In the genomic region with DNA sequence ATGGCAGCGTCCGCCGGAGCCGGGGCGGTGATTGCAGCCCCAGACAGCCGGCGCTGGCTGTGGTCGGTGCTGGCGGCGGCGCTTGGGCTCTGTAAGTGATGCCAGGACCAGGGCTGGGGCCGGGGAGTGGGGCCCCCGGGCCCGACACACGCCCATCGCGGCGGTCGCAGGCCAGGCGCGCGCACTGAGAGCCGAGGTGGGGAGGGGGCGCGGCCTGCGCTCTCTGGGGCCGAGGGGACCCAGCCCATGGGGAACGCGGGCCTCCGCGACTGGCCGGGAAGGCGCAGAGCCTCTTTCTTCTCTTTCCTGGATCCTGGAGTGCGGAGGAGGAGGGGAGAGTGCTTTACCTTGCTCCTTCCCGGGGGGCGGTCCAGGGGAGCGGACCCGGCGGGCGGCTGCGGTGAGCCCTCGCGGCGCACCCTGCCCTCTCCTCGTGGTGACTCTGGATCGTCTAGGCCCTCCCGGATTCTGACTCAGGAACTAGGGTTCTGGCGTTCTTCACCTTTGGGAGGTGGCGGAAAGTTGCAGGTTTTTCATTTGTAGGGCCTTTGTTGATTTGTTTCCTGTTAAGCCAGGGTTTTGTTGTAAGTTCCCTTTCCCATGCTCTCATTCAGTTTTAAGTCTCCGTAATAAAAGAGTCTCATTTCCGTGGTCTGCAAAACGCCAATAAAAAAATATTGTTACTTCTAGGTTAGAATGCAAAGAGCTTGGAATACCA, we compare ENCODE assay signal across 8 cellular contexts. TPM values are rescaled to one million over a fixed set of nuclear protein-coding genes. Genes with fewer than 3 reads are reported as not detected.
A peak's percentile ranks its signal among the peaks of the same experiment; 100 is the strongest.
DNase-seq lines count a peak whose midpoint lies in the region; ATAC-seq and TF ChIP-seq lines count a peak whose summit lies in the region.

No MANE protein-coding gene starts in this region.

- H2AFZ ChIP-seq in neural cell (ENCODE audit: low read depth, low read length) = peak overlapping the region; percentile 46

- H3K4me2 ChIP-seq in neural cell (ENCODE audit: low read length) = peak overlapping the region; percentile 89

- TF ChIP-seq EP300 in neural cell (conservative IDR thresholded peaks at IDR 0.05; ENCODE audit: poor library complexity, severe bottlenecking) = no peak

- peak overlapping the region; percentile 83 for H3K9ac ChIP-seq in neural cell (ENCODE audit: low read length)

- H3K79me2 ChIP-seq in neural cell (replicated peaks; ENCODE audit: insufficient read depth, low read length) = peaks cover 32% of the 10 kb centered on the region

- ATAC-seq in HG02759 (IDR thresholded peaks at IDR 0.05; ENCODE audit: unreplicated experiment) = peak; percentile 44

- TF ChIP-seq CTCF in fibroblast of the aortic adventitia (IDR thresholded peaks at IDR 0.05; ENCODE audit: insufficient read depth, low read length) (no peak), neural cell (IDR thresholded peaks at IDR 0.05; ENCODE audit: poor library complexity, severe bottlenecking) (no peak)

- H3F3A ChIP-seq in neural cell (ENCODE audit: insufficient read depth, low read length, poor library complexity, severe bottlenecking) = peaks cover 8% of the 10 kb centered on the region

- H3K9me2 ChIP-seq in neural cell (ENCODE audit: insufficient read depth, low read length) = no peaks in the 10 kb centered on the region

- peak overlapping the region; percentile 71 for H3K27ac ChIP-seq in neural cell (ENCODE audit: low read length)

- no peaks in the 10 kb centered on the region for H4K20me1 ChIP-seq in neural cell (ENCODE audit: insufficient read depth)

- H3K27me3 ChIP-seq in neural cell (ENCODE audit: insufficient read depth, low read depth, low read length) = no peaks in the 10 kb centered on the region

- TF ChIP-seq RAD21 in neural cell (conservative IDR thresholded peaks at IDR 0.05) = no peak

- no peaks in the 10 kb centered on the region for H3K9me3 ChIP-seq in neural cell (ENCODE audit: low read length)

- no peaks in the 10 kb centered on the region for H3K36me3 ChIP-seq in neural cell (ENCODE audit: insufficient read depth, low read length)

- DNase-seq in activated T-cell treated with anti-CD3 and anti-CD28 coated beads for 1 hour (ENCODE audit: low read depth) = peak; percentile 4
- no peak for DNase-seq in activated T-cell treated with anti-CD3 and anti-CD28 coated beads for 4 hours
- peak; percentile 38 for DNase-seq in NCI-H128 (lab: John Stamatoyannopoulos, UW; ENCODE audit: unreplicated experiment)
- peak; percentile 73 for DNase-seq in activated CD8-positive, alpha-beta memory T cell treated with anti-CD3 and anti-CD28 coated beads for 24 hours
- peak; percentile 29 for DNase-seq in fibroblast of the aortic adventitia (ENCODE audit: low read depth)
- no peak for DNase-seq in putamen (ENCODE audit: low spot score)

- H3K4me3 ChIP-seq in fibroblast of the aortic adventitia (ENCODE audit: low read depth, low read length) (peak overlapping the region; percentile 84), neural cell (ENCODE audit: low read length) (peak overlapping the region; percentile 92)

TF ChIP-seq in neural cell, 6 proteins besides CTCF, POLR2A, EP300 and RAD21:
- TF ChIP-seq MXI1 (conservative IDR thresholded peaks at IDR 0.05; ENCODE audit: poor library complexity, severe bottlenecking) (peak; percentile 68), EZH2 (IDR thresholded peaks at IDR 0.05; ENCODE audit: borderline replicate concordance, insufficient read depth, low read length, poor library complexity, severe bottlenecking) (no peak)

RNA-seq across cellular contexts. Expression of a gene that starts 0.5 kb away (rescaled TPM):
- 66.6 and 112 TPM in 2 replicates for total RNA-seq in fibroblast of the aortic adventitia (ENCODE audit: low replicate concordance)
- 167 and 191 TPM in 2 replicates for polyA plus RNA-seq in neural cell
- polyA minus RNA-seq in neural cell = 200 and 268 TPM in 2 replicates

Comparison
In these comparisons a context has a peak if more than half of its experiments do, and no peak if none do; other contexts are left out.
1. DNase-seq: peak in activated T-cell treated with anti-CD3 and anti-CD28 coated beads for 1 hour (single experiment), NCI-H128 (single experiment), activated CD8-positive, alpha-beta memory T cell treated with anti-CD3 and anti-CD28 coated beads for 24 hours (single experiment) and fibroblast of the aortic adventitia (single experiment); none in activated T-cell treated with anti-CD3 and anti-CD28 coated beads for 4 hours (single experiment) and putamen (single experiment).